Comparison of ENCODE assay signal across 9 cellular contexts in the genomic region with DNA sequence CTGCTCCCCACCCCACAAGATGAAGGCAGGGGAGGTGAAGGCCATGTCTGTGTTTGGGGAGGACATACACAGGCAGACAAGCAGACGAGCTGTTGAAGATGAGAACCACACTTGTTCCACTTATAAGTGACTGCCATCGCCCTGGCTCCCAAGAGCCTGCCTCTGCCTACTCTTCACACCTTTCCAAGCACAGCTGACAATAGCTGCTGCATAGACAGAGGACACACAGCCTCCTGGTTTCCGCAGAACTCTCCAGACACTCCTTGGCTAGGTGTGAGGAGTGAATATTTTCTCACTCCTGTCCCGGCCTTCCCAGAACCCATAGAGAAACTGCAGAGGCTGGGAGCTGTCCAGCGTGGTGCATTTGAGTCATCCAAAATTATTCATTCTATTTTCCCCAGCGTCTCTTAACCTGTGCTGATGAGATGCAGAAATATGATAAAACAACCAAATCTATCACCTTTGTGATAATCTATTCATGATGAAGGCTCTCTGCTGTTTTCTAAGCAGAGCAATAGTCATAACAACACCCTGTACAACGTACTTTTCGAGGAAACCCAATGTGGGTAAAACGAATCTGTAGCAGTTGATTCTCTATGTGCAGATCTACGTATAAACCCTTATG. TPM values are rescaled to one million over a fixed set of nuclear protein-coding genes. Genes with fewer than 3 reads are reported as not detected.
DNase-seq lines count a peak whose midpoint lies in the region; ATAC-seq lines count a peak whose summit lies in the region.
"Had no signal": no experiment of that assay in that cellular context is flagged by ENCODE, and none has a peak within 500 bp of the region (broad histone marks: within the 10 kb centered on the region; RNA-seq: fewer than 3 reads in every experiment).

No MANE protein-coding gene starts in this region.

- peak; percentile 17 for DNase-seq in A172 (ENCODE audit: low spot score)
- DNase-seq in RPMI7951 (ENCODE audit: low read depth), result peak; percentile 30
- DNase-seq in effector memory CD8-positive, alpha-beta T cell, result no peak
- DNase-seq in lung microvascular endothelial cell (ENCODE audit: low read depth in 2 of 2), result peak; percentile 37 to 59
- no peak for DNase-seq in activated T-helper 1 cell treated with anti-CD3 and anti-CD28 coated beads, Interleukin-12 subunit alpha, Interleukin-12 subunit beta, Interleukin-2, Interleukin-4 antibody, amounts not matched to agents 30 ng/mL and 10 ng/mL and 1 ng/mL, durations not matched to agents 14 hours and 24 hours and 36 hours (ENCODE audit: low spot score)
- no peak for DNase-seq in stimulated activated CD4-positive, alpha-beta T cell treated with anti-CD3 and anti-CD28 coated beads, Interleukin-15, amount 100 ng/mL, for 24 hours
- DNase-seq: NCI-H2081 treated with DMSO at 0.1 percent for 48 hours had no signal

- no peaks in the 10 kb centered on the region for H3K27me3 Mint-ChIP-seq in effector memory CD8-positive, alpha-beta T cell
- H3K27me3 Mint-ChIP-seq in activated T-helper 1 cell treated with anti-CD3 and anti-CD28 coated beads, Interleukin-12 subunit alpha, Interleukin-12 subunit beta, Interleukin-2, Interleukin-4 antibody, amounts not matched to agents 30 ng/mL and 10 ng/mL and 1 ng/mL, durations not matched to agents 14 hours and 24 hours and 36 hours (ENCODE audit: insufficient read depth), result no peaks in the 10 kb centered on the region

- intact Hi-C loops in activated T-helper 1 cell treated with anti-CD3 and anti-CD28 coated beads, Interleukin-12 subunit alpha, Interleukin-12 subunit beta, Interleukin-2, Interleukin-4 antibody, amounts not matched to agents 30 ng/mL and 10 ng/mL and 1 ng/mL, durations not matched to agents 14 hours and 24 hours and 36 hours (cut with micrococcal nuclease), result no loop called here

- ATAC-seq in effector memory CD8-positive, alpha-beta T cell (replicated peaks), result peak; percentile 9
- ATAC-seq in GM21619 (IDR thresholded peaks at IDR 0.05; ENCODE audit: unreplicated experiment), result no peak
- no peak for ATAC-seq in HG02870 (IDR thresholded peaks at IDR 0.05; ENCODE audit: unreplicated experiment)

- H3K4me3 Mint-ChIP-seq in effector memory CD8-positive, alpha-beta T cell, result peak overlapping the region in 1 of 2 donors; percentile 48
- H3K4me3 Mint-ChIP-seq in activated T-helper 1 cell treated with anti-CD3 and anti-CD28 coated beads, Interleukin-12 subunit alpha, Interleukin-12 subunit beta, Interleukin-2, Interleukin-4 antibody, amounts not matched to agents 30 ng/mL and 10 ng/mL and 1 ng/mL, durations not matched to agents 14 hours and 24 hours and 36 hours, result no peak overlapping the region

- peaks cover 52 to 73% of the 10 kb centered on the region in 2 donors for H3K4me1 Mint-ChIP-seq in effector memory CD8-positive, alpha-beta T cell (ENCODE audit: low read depth in 2 of 2)
- peaks cover 41% of the 10 kb centered on the region for H3K4me1 Mint-ChIP-seq in activated T-helper 1 cell treated with anti-CD3 and anti-CD28 coated beads, Interleukin-12 subunit alpha, Interleukin-12 subunit beta, Interleukin-2, Interleukin-4 antibody, amounts not matched to agents 30 ng/mL and 10 ng/mL and 1 ng/mL, durations not matched to agents 14 hours and 24 hours and 36 hours (ENCODE audit: low read depth)

- H3K27ac Mint-ChIP-seq in effector memory CD8-positive, alpha-beta T cell, result peak overlapping the region; percentile 27 to 78
- H3K27ac Mint-ChIP-seq in activated T-helper 1 cell treated with anti-CD3 and anti-CD28 coated beads, Interleukin-12 subunit alpha, Interleukin-12 subunit beta, Interleukin-2, Interleukin-4 antibody, amounts not matched to agents 30 ng/mL and 10 ng/mL and 1 ng/mL, durations not matched to agents 14 hours and 24 hours and 36 hours, result no peak overlapping the region

- no peaks in the 10 kb centered on the region for H3K9me3 Mint-ChIP-seq in effector memory CD8-positive, alpha-beta T cell
- H3K9me3 Mint-ChIP-seq in activated T-helper 1 cell treated with anti-CD3 and anti-CD28 coated beads, Interleukin-12 subunit alpha, Interleukin-12 subunit beta, Interleukin-2, Interleukin-4 antibody, amounts not matched to agents 30 ng/mL and 10 ng/mL and 1 ng/mL, durations not matched to agents 14 hours and 24 hours and 36 hours, result no peaks in the 10 kb centered on the region

- peaks cover 45% of the 10 kb centered on the region for H3K36me3 Mint-ChIP-seq in effector memory CD8-positive, alpha-beta T cell (ENCODE audit: insufficient read depth)
- peaks cover 16% of the 10 kb centered on the region for H3K36me3 Mint-ChIP-seq in activated T-helper 1 cell treated with anti-CD3 and anti-CD28 coated beads, Interleukin-12 subunit alpha, Interleukin-12 subunit beta, Interleukin-2, Interleukin-4 antibody, amounts not matched to agents 30 ng/mL and 10 ng/mL and 1 ng/mL, durations not matched to agents 14 hours and 24 hours and 36 hours (ENCODE audit: low read depth)

RNA-seq across cellular contexts. Expression of a gene that starts 24.7 kb away (rescaled TPM):
- 0.81 and 1.1 TPM in 2 replicates for total RNA-seq in A172 (2014; rRNA removed; shearing (Covaris generic))
- total RNA-seq in RPMI7951 (2014; rRNA removed; shearing (Covaris generic)), result 14.9 and 18.1 TPM in 2 replicates
- 13.3 and 23.2 TPM in 2 replicates for total RNA-seq in lung microvascular endothelial cell
- 18.1 and 19.0 TPM in 2 replicates for total RNA-seq in activated T-helper 1 cell treated with anti-CD3 and anti-CD28 coated beads, Interleukin-12 subunit alpha, Interleukin-12 subunit beta, Interleukin-2, Interleukin-4 antibody, amounts not matched to agents 30 ng/mL and 10 ng/mL and 1 ng/mL, durations not matched to agents 14 hours and 24 hours and 36 hours

Comparison
In these comparisons a context has a peak if more than half of its experiments do, and no peak if none do; other contexts are left out.
1. DNase-seq: peak in A172 (single experiment), RPMI7951 (single experiment) and lung microvascular endothelial cell (2 of 2); none in effector memory CD8-positive, alpha-beta T cell (0 of 3), activated T-helper 1 cell treated with anti-CD3 and anti-CD28 coated beads, Interleukin-12 subunit alpha, Interleukin-12 subunit beta, Interleukin-2, Interleukin-4 antibody, amounts not matched to agents 30 ng/mL and 10 ng/mL and 1 ng/mL, durations not matched to agents 14 hours and 24 hours and 36 hours (single experiment) and stimulated activated CD4-positive, alpha-beta T cell treated with anti-CD3 and anti-CD28 coated beads, Interleukin-15, amount 100 ng/mL, for 24 hours (single experiment).